Comparison of ENCODE assay signal across 8 cellular contexts in genomic region chr19:16584825-16585801, GRCh38. TPM values are rescaled to one million over a fixed set of nuclear protein-coding genes. Genes with fewer than 3 reads are reported as not detected.
DNase-seq lines count a peak whose midpoint lies in the region; ATAC-seq and TF ChIP-seq lines count a peak whose summit lies in the region.

No MANE protein-coding gene starts in this region.

- no peak overlapping the region for H2AFZ ChIP-seq in PC-3 (ENCODE audit: low read length)

- no peaks in the 10 kb centered on the region for H3F3A ChIP-seq in PC-3 (ENCODE audit: low read length, unreplicated experiment)

- POLR2A ChIA-PET in PC-3 (lab: Charles Lee; ENCODE audit: unreplicated experiment): interaction anchor here (0.7 kb wide), 1 partner anchor 43 kb away, joined by 16 read pairs; the partner anchor contains the start of gene MED26

- H3K9me2 ChIP-seq in PC-3 (replicated peaks; ENCODE audit: low read length): no peaks in the 10 kb centered on the region

- H3K27ac ChIP-seq in PC-3 (ENCODE audit: low read length) (peak overlapping the region; percentile 4; the same call in 1 of the 2 replicates), sigmoid colon (peak overlapping the region; percentile 62 to 69 (median 68))

- no TSS peak for BruUV-seq in PC-3 (replicated peaks; lab: Mats Ljungman, UMichigan)

- no peak for TF ChIP-seq CTCF in PC-3 (conservative IDR thresholded peaks at IDR 0.05; ENCODE audit: low read depth, low read length)
- TF ChIP-seq CTCF in sigmoid colon (IDR thresholded peaks at IDR 0.05): no peak

- intact Hi-C loops in PC-3 (cut with micrococcal nuclease) (no loop called here), sigmoid colon (cut with DNase I) (no loop called here)

- peaks cover 38% of the 10 kb centered on the region for H4K20me1 ChIP-seq in PC-3 (ENCODE audit: low read length)

- H3K9ac ChIP-seq in PC-3 (ENCODE audit: low read length) (no peak overlapping the region), endocrine pancreas (ENCODE audit: control insufficient read depth, insufficient read depth, low read length) (peak overlapping the region; percentile 35)

- TF ChIP-seq EP300 in sigmoid colon (IDR thresholded peaks at IDR 0.05): no peak

- no peak overlapping the region for H3K4me3 ChIP-seq in PC-3 (ENCODE audit: low read length)
- no peak overlapping the region for H3K4me3 ChIP-seq in endocrine pancreas (ENCODE audit: control insufficient read depth, insufficient read depth, low read length)
- H3K4me3 ChIP-seq in sigmoid colon: peak overlapping the region in 2 of 4 donors; percentile 16 to 22

- H3K4me1 ChIP-seq in PC-3 (ENCODE audit: insufficient read depth, low read length) (peaks cover 15% of the 10 kb centered on the region), endocrine pancreas (ENCODE audit: control insufficient read depth, insufficient read depth, low read length) (no peaks in the 10 kb centered on the region), sigmoid colon (peaks cover 0 to 87% (median 79%) of the 10 kb centered on the region in 4 donors)

- H3K36me3 ChIP-seq in PC-3 (ENCODE audit: low read depth, low read length) (no peaks in the 10 kb centered on the region), endocrine pancreas (ENCODE audit: control insufficient read depth, insufficient read depth, low read length) (no peaks in the 10 kb centered on the region), sigmoid colon (peaks cover 0 to under 1% (median 0%) of the 10 kb centered on the region in 4 donors)

- DNase-seq in PC-3: no peak
- DNase-seq in sigmoid colon: no peak
- no peak for DNase-seq in SW480 (ENCODE audit: low spot score)

- peak overlapping the region; percentile 62 for H3K4me2 ChIP-seq in PC-3 (ENCODE audit: low read length)

- H3K9me3 ChIP-seq in PC-3 (ENCODE audit: low read length) (no peaks in the 10 kb centered on the region), endocrine pancreas (ENCODE audit: control insufficient read depth, low read length) (no peaks in the 10 kb centered on the region), sigmoid colon (no peaks in the 10 kb centered on the region)

- H3K27me3 ChIP-seq in PC-3 (ENCODE audit: low read length) (no peaks in the 10 kb centered on the region), endocrine pancreas (ENCODE audit: control insufficient read depth, insufficient read depth, low read length) (no peaks in the 10 kb centered on the region), sigmoid colon (no peaks in the 10 kb centered on the region)

- peak; percentile 0 for ATAC-seq in GM18909 (IDR thresholded peaks at IDR 0.05; ENCODE audit: poor library complexity, unreplicated experiment)
- ATAC-seq in PC-3: peak; percentile 28
- ATAC-seq in GM19035 (IDR thresholded peaks at IDR 0.05; ENCODE audit: unreplicated experiment): no peak
- ATAC-seq in GM18873 (IDR thresholded peaks at IDR 0.05; ENCODE audit: low FRiP score, unreplicated experiment): no peak
- no peak for ATAC-seq in GM18511 (IDR thresholded peaks at IDR 0.05; ENCODE audit: unreplicated experiment)

- TF ChIP-seq POLR2A in sigmoid colon (IDR thresholded peaks at IDR 0.05): no peak

- CTCF ChIA-PET in PC-3 (lab: Charles Lee): interaction anchor here (0.6 kb wide), 2 partner anchors 13 to 132 kb away, joined by 6 to 15 read pairs; partner anchors contain the start of gene SLC35E1

- WGBS in sigmoid colon, 2 donors: 47 to 51% methylated on average over 15 of the region's 15 CpGs

- peaks cover 100% of the 10 kb centered on the region for H3K79me2 ChIP-seq in PC-3 (ENCODE audit: low read length)

RNA-seq across cellular contexts. Expression of gene SLC35E1, which starts 12.9 kb away (rescaled TPM):
- total RNA-seq in PC-3 (2014; rRNA removed) (52.6 and 62.3 TPM in 2 replicates), sigmoid colon (10 to 100 TPM; 20.3 to 27.4 (median 23.1) TPM)
- polyA plus RNA-seq in sigmoid colon: 10 to 100 TPM in 2 of 3 donors, 1 to 10 TPM in 1; 9.7 to 26.6 (median 10.8) TPM

RNA-seq across cellular contexts. Expression of gene CHERP, which starts 42.9 kb away (rescaled TPM):
- total RNA-seq in PC-3 (2014; rRNA removed) (13.4 and 24.2 TPM in 2 replicates), sigmoid colon (1 to 10 TPM; 5.6 to 8.6 (median 6.6) TPM)
- 10 to 100 TPM in 2 of 3 donors, 1 to 10 TPM in 1; 9.5 to 32.7 (median 14.4) TPM for polyA plus RNA-seq in sigmoid colon

RNA-seq across cellular contexts. Expression of gene MED26, which starts 42.9 kb away (rescaled TPM):
- total RNA-seq in PC-3 (2014; rRNA removed) (17.5 and 17.7 TPM in 2 replicates), sigmoid colon (1 to 10 TPM; 5.3 to 6.5 (median 5.9) TPM)
- 1 to 10 TPM; 3.0 to 7.9 (median 4.6) TPM for polyA plus RNA-seq in sigmoid colon

Comparison
In these comparisons a context has a peak if more than half of its experiments do, and no peak if none do; other contexts are left out.
1. ATAC-seq: peak in GM18909 (single experiment) and PC-3 (single experiment); none in GM19035 (single experiment), GM18873 (single experiment) and GM18511 (single experiment).